Comparison of ENCODE assay signal across 8 cellular contexts in the genomic region with DNA sequence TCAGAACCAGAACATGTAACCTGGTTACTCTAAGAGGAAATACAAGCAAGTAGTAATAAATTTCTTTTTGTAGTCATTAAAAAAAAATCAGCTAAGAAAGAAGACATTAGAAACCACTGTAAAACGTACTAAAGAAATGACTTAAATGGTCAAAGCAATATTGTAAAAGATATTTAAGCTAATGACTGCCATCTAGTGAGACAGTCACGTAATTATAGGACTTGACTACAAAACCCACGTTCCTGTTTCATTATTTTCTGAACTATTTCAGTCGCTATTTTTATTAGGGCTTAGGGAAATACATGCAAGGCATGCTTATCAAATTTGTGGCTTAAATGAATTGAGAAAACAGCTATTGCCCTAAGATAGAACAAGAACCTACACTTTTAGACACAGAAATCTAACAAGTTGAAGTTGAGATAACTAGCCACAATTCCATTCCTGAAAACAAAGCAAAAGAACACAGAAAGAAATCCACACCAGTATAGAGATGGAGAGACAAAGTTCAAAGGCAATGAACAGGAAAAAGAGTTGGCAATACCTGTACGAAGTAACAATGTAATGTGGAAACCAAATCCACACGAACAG. TPM values are rescaled to one million over a fixed set of nuclear protein-coding genes. Genes with fewer than 3 reads are reported as not detected.
DNase-seq lines count a peak whose midpoint lies in the region; ATAC-seq, FAIRE-seq and TF ChIP-seq lines count a peak whose summit lies in the region.

No MANE protein-coding gene starts in this region.

- H3K4me1 ChIP-seq in thyroid gland = peaks cover 0 to under 1% of the 10 kb centered on the region in 2 donors

- peak; percentile 96 for FAIRE-seq in A204.1 (lab: Jason Lieb, UNC)

- no peaks in the 10 kb centered on the region for H3K27me3 ChIP-seq in thyroid gland

- no peak overlapping the region for H3K27ac ChIP-seq in thyroid gland

- DNase-seq in GM10266 (ENCODE audit: extremely low spot score) (peak; percentile 34), Kasumi-1 (lab: John Stamatoyannopoulos, UW) (peak; percentile 39 to 62), SKM-1 (lab: John Stamatoyannopoulos, UW; ENCODE audit: unreplicated experiment) (peak; percentile 20), germinal center (ENCODE audit: low spot score) (peak; percentile 44), thyroid gland (no peak), HPDE6-E6E7 (ENCODE audit: extremely low spot score) (no peak)

- intact Hi-C loops in thyroid gland (cut with DNase I) = loop anchor here (5.0 kb wide), 1 partner anchor 124 kb away; no protein-coding TSS in a partner anchor

- no peak overlapping the region for H3K4me3 ChIP-seq in thyroid gland (replicated peaks in 1 of 3)

- TF ChIP-seq POLR2A in thyroid gland (IDR thresholded peaks at IDR 0.05) = no peak

- H3K36me3 ChIP-seq in thyroid gland = peaks cover 17 to 27% of the 10 kb centered on the region in 2 donors

- WGBS in thyroid gland, 2 donors = 37 to 40% methylated on average over 6 of the region's 6 CpGs

- no peaks in the 10 kb centered on the region for H3K9me3 ChIP-seq in thyroid gland

- ATAC-seq in GM19452 (IDR thresholded peaks at IDR 0.05; ENCODE audit: unreplicated experiment) = no peak

- TF ChIP-seq CTCF in GM10266 (IDR thresholded peaks at IDR 0.05; ENCODE audit: control insufficient read depth, insufficient read depth, low read depth, missing control alignments) (peak; percentile 62), thyroid gland (IDR thresholded peaks at IDR 0.05) (peak in 5 of 6 experiments; percentile 27 to 84 (median 54))

RNA-seq across cellular contexts. Expression of a gene that starts 17.9 kb away (rescaled TPM):
- total RNA-seq in thyroid gland = 10 to 100 TPM; 41.4 to 74.1 (median 70.0) TPM

RNA-seq across cellular contexts. Expression of a gene that starts 19.3 kb away (rescaled TPM):
- 10 to 100 TPM; 16.8 to 42.5 (median 23.7) TPM for total RNA-seq in thyroid gland

Comparison
In these comparisons a context has a peak if more than half of its experiments do, and no peak if none do; other contexts are left out.
1. DNase-seq: peak in GM10266 (single experiment), Kasumi-1 (2 of 2), SKM-1 (single experiment) and germinal center (single experiment); none in thyroid gland (0 of 2) and HPDE6-E6E7 (single experiment).